In genomic region chr15:66757030-66757429, GRCh38 we compare ENCODE assay signal across 14 cellular contexts.
"Had no signal": no experiment of that assay in that cellular context is flagged by ENCODE, and none has a peak within 500 bp of the region (broad histone marks: within the 10 kb centered on the region; RNA-seq: fewer than 3 reads in every experiment).

No MANE protein-coding gene starts in this region.

- H3K4me3 ChIP-seq: lung had no signal

- H3K36me3 Mint-ChIP-seq: T-cell had no signal

- H3K27ac ChIP-seq: VCaP had no signal

- H3K4me3 Mint-ChIP-seq: activated CD4-positive, alpha-beta T cell treated with anti-CD3 and anti-CD28 coated beads for 36 hours; activated CD8-positive, alpha-beta T cell treated with anti-CD3 and anti-CD28 coated beads, Interleukin-2, amount 10 ng/mL, durations not matched to agents 7 days and 5 days; activated naive CD8-positive, alpha-beta T cell treated with anti-CD3 and anti-CD28 coated beads, Interleukin-2, amount 50 U/mL, for 24 hours; natural killer cell treated with Interleukin-12 subunit alpha and Interleukin-12 subunit beta and Interleukin-15 and Interleukin-18, amount 100 ng/mL, for 72 hours; T-cell had no signal

- ATAC-seq: activated CD4-positive, alpha-beta T cell treated with anti-CD3 and anti-CD28 coated beads for 36 hours; activated CD8-positive, alpha-beta T cell treated with anti-CD3 and anti-CD28 coated beads, Interleukin-2, amount 10 ng/mL, durations not matched to agents 7 days and 5 days; activated naive CD8-positive, alpha-beta T cell treated with anti-CD3 and anti-CD28 coated beads, Interleukin-2, amount 50 U/mL, for 24 hours; T-cell had no signal

- DNase-seq: activated CD4-positive, alpha-beta T cell treated with anti-CD3 and anti-CD28 coated beads for 36 hours; activated CD8-positive, alpha-beta memory T cell treated with anti-CD3 and anti-CD28 coated beads, Interleukin-2, amount 50 U/mL, for 48 hours; activated CD8-positive, alpha-beta T cell treated with anti-CD3 and anti-CD28 coated beads, Interleukin-2, amount 10 ng/mL, durations not matched to agents 7 days and 5 days; activated naive CD8-positive, alpha-beta T cell treated with anti-CD3 and anti-CD28 coated beads, Interleukin-2, amount 50 U/mL, for 24 hours; caudate nucleus; effector memory CD4-positive, alpha-beta T cell; erythroblast; hypothalamus; small intestine; substantia nigra; T-cell had no signal

- H3K27ac Mint-ChIP-seq: activated CD4-positive, alpha-beta T cell treated with anti-CD3 and anti-CD28 coated beads for 36 hours; activated CD8-positive, alpha-beta T cell treated with anti-CD3 and anti-CD28 coated beads, Interleukin-2, amount 10 ng/mL, durations not matched to agents 7 days and 5 days; activated naive CD8-positive, alpha-beta T cell treated with anti-CD3 and anti-CD28 coated beads, Interleukin-2, amount 50 U/mL, for 24 hours; natural killer cell treated with Interleukin-12 subunit alpha and Interleukin-12 subunit beta and Interleukin-15 and Interleukin-18, amount 100 ng/mL, for 72 hours; T-cell had no signal
